ENCODE assay signal across 8 cellular contexts in genomic region chr2:164842624-164842966, GRCh38. TPM values are rescaled to one million over a fixed set of nuclear protein-coding genes. Genes with fewer than 3 reads are reported as not detected.
A peak's percentile ranks its signal among the peaks of the same experiment; 100 is the strongest.
DNase-seq lines count a peak whose midpoint lies in the region; TF ChIP-seq lines count a peak whose summit lies in the region.

No MANE protein-coding gene starts in this region.

- 38% methylated on average over 8 of the region's 8 CpGs for WGBS in esophagus squamous epithelium, 2 donors

- no peaks in the 10 kb centered on the region for H3K9me3 ChIP-seq in BLaER1 treated with 17β-estradiol and CSF1 and Interleukin-3, amounts not matched to agents 10 nM and 100 nM (replicated peaks in 1 of 11)
- H3K9me3 ChIP-seq in OCI-LY3 (ENCODE audit: insufficient read depth, low read length) = no peaks in the 10 kb centered on the region
- no peaks in the 10 kb centered on the region for H3K9me3 ChIP-seq in esophagus squamous epithelium
- H3K9me3 ChIP-seq in osteoblast (ENCODE audit: low read depth, low read length) = no peaks in the 10 kb centered on the region
- no peaks in the 10 kb centered on the region for H3K9me3 ChIP-seq in colonic mucosa

- H3K27ac ChIP-seq in BLaER1 treated with 17β-estradiol and CSF1 and Interleukin-3, amounts not matched to agents 10 nM and 100 nM = no peak overlapping the region
- H3K27ac ChIP-seq in OCI-LY3 (ENCODE audit: low read length) = no peak overlapping the region
- peak overlapping the region; percentile 95 to 98 (median 96) for H3K27ac ChIP-seq in esophagus squamous epithelium
- H3K27ac ChIP-seq in osteoblast (ENCODE audit: low read depth, low read length) = no peak overlapping the region
- no peak overlapping the region for H3K27ac ChIP-seq in colonic mucosa

- no peaks in the 10 kb centered on the region for H3K36me3 ChIP-seq in BLaER1 treated with 17β-estradiol and CSF1 and Interleukin-3, amounts not matched to agents 10 nM and 100 nM
- H3K36me3 ChIP-seq in OCI-LY3 (replicated peaks; ENCODE audit: low read depth, low read length) (no peaks in the 10 kb centered on the region), esophagus squamous epithelium (no peaks in the 10 kb centered on the region), osteoblast (ENCODE audit: insufficient read depth, low read length) (no peaks in the 10 kb centered on the region), colonic mucosa (no peaks in the 10 kb centered on the region)

- peaks cover 18 to 26% (median 23%) of the 10 kb centered on the region in 11 experiments for H3K27me3 ChIP-seq in BLaER1 treated with 17β-estradiol and CSF1 and Interleukin-3, amounts not matched to agents 10 nM and 100 nM
- H3K27me3 ChIP-seq in OCI-LY3 (ENCODE audit: low read depth, low read length) (no peaks in the 10 kb centered on the region), esophagus squamous epithelium (peaks cover 0 to 4% (median 0%) of the 10 kb centered on the region in 4 donors), osteoblast (ENCODE audit: insufficient read depth, low read length) (peaks cover 3% of the 10 kb centered on the region), colonic mucosa (no peaks in the 10 kb centered on the region)

- peaks cover 7 to 16% (median 10%) of the 10 kb centered on the region in 10 experiments; a peak in 18 of 20 replicates for H3K4me1 ChIP-seq in BLaER1 treated with 17β-estradiol and CSF1 and Interleukin-3, amounts not matched to agents 10 nM and 100 nM
- H3K4me1 ChIP-seq in OCI-LY3 (ENCODE audit: low read length) = peaks cover 22% of the 10 kb centered on the region
- H3K4me1 ChIP-seq in esophagus squamous epithelium = peaks cover 9 to 64% (median 14%) of the 10 kb centered on the region in 3 donors
- peaks cover 12% of the 10 kb centered on the region for H3K4me1 ChIP-seq in osteoblast (ENCODE audit: insufficient read depth, low read length)
- no peaks in the 10 kb centered on the region for H3K4me1 ChIP-seq in colonic mucosa

- peak overlapping the region in 5 of 10 experiments; percentile 74 to 83 (median 79); a peak in 6 of 20 replicates for H3K4me3 ChIP-seq in BLaER1 treated with 17β-estradiol and CSF1 and Interleukin-3, amounts not matched to agents 10 nM and 100 nM
- H3K4me3 ChIP-seq in OCI-LY3 (ENCODE audit: low read length) = peak overlapping the region; percentile 95
- peak overlapping the region; percentile 67 to 94 (median 81) for H3K4me3 ChIP-seq in esophagus squamous epithelium
- no peak overlapping the region for H3K4me3 ChIP-seq in osteoblast (ENCODE audit: insufficient read depth, low read length)
- no peak overlapping the region for H3K4me3 ChIP-seq in colonic mucosa

- H3K79me2 ChIP-seq in OCI-LY3 (ENCODE audit: low read length) = peaks cover 5% of the 10 kb centered on the region; the same call in 1 of the 2 replicates
- H3K79me2 ChIP-seq in osteoblast (ENCODE audit: insufficient read depth, low read length) = peaks cover 5% of the 10 kb centered on the region

- intact Hi-C loops in esophagus squamous epithelium (cut with DNase I) = loop anchor here (5.0 kb wide), 1 partner anchor 75 kb away; no protein-coding TSS in a partner anchor
- intact Hi-C loops in colonic mucosa (cut with DNase I) = loop anchor here (5.0 to 10.0 kb wide), 2 partner anchors 72 to 105 kb away; no protein-coding TSS in a partner anchor

- no peak overlapping the region for H2AFZ ChIP-seq in OCI-LY3 (ENCODE audit: low read depth, low read length)
- H2AFZ ChIP-seq in osteoblast (ENCODE audit: low read length) = no peak overlapping the region

- H3K9ac ChIP-seq in BLaER1 treated with 17β-estradiol and CSF1 and Interleukin-3, amounts not matched to agents 10 nM and 100 nM = no peak overlapping the region
- H3K9ac ChIP-seq in OCI-LY3 (ENCODE audit: low read length) (peak overlapping the region; percentile 72; the same call in 1 of the 2 replicates), colonic mucosa (ENCODE audit: low read depth in 2 of 2, low read length in 2 of 2) (peak overlapping the region in 1 of 2 donors; percentile 79)

- no peak for DNase-seq in esophagus squamous epithelium (lab: John Stamatoyannopoulos, UW)
- no peak for DNase-seq in osteoblast (ENCODE audit: insufficient read length, low spot score, missing footprints)
- no peak for DNase-seq in OCI-M2 (lab: John Stamatoyannopoulos, UW; ENCODE audit: unreplicated experiment)
- DNase-seq in colonic mucosa = no peak
- no peak for DNase-seq in D341Med (ENCODE audit: low spot score)
- DNase-seq in mucosa of gallbladder (ENCODE audit: low spot score) = no peak

- peak overlapping the region in 10 of 11 experiments; percentile 93 to 99 (median 98); a peak in 17 of 22 replicates for H3K4me2 ChIP-seq in BLaER1 treated with 17β-estradiol and CSF1 and Interleukin-3, amounts not matched to agents 10 nM and 100 nM
- H3K4me2 ChIP-seq in OCI-LY3 (ENCODE audit: low read length) (peak overlapping the region; percentile 98), osteoblast (ENCODE audit: insufficient read depth, low read length) (peak overlapping the region; percentile 93)

- TF ChIP-seq CTCF in OCI-LY3 (IDR thresholded peaks at IDR 0.05; ENCODE audit: low read depth, low read length) (no peak), esophagus squamous epithelium (IDR thresholded peaks at IDR 0.05) (no peak), osteoblast (IDR thresholded peaks at IDR 0.05; ENCODE audit: extremely low read depth, low read depth, low read length) (no peak), colonic mucosa (IDR thresholded peaks at IDR 0.05) (no peak)

- H4K20me1 ChIP-seq in BLaER1 treated with 17β-estradiol and CSF1 and Interleukin-3, amounts not matched to agents 10 nM and 100 nM = no peaks in the 10 kb centered on the region
- H4K20me1 ChIP-seq in OCI-LY3 (ENCODE audit: insufficient read depth, low read length) = no peaks in the 10 kb centered on the region
- H4K20me1 ChIP-seq in osteoblast (ENCODE audit: insufficient read depth, low read length) = no peaks in the 10 kb centered on the region

- TF ChIP-seq POLR2A in esophagus squamous epithelium (IDR thresholded peaks at IDR 0.05) = no peak

RNA-seq across cellular contexts. Expression of gene COBLL1, which starts 1.0 kb away (rescaled TPM):
- total RNA-seq in esophagus squamous epithelium = 10 to 100 TPM; 35.4 to 88.9 (median 71.4) TPM
- 10.9 and 17.4 TPM in 2 replicates for total RNA-seq in osteoblast
- total RNA-seq in colonic mucosa = 10 to 100 TPM; 20.7 to 23.9 TPM
- 52.9 TPM for total RNA-seq in mucosa of gallbladder

Comparison
In these comparisons a context has a peak if more than half of its experiments do, and no peak if none do; other contexts are left out.
1. H3K27ac ChIP-seq: peak in esophagus squamous epithelium (4 of 4); none in BLaER1 treated with 17β-estradiol and CSF1 and Interleukin-3, amounts not matched to agents 10 nM and 100 nM (0 of 11), OCI-LY3 (single experiment), osteoblast (single experiment) and colonic mucosa (single experiment).
2. H3K4me3 ChIP-seq: peak in OCI-LY3 (single experiment) and esophagus squamous epithelium (4 of 4); none in osteoblast (single experiment) and colonic mucosa (single experiment).
3. Peak in every context shown above with its lines, with median percentiles within 50 percentile points of each other: H3K4me2 ChIP-seq.